Comparison of ENCODE assay signal across 1 cellular context in genomic region chr7:37342665-37343471, GRCh38.
TF ChIP-seq lines count a peak whose summit lies in the region.

No MANE protein-coding gene starts in this region.

TF ChIP-seq in K562, 482 proteins besides CTCF, POLR2A, EP300 and RAD21 (continued from another document):
- TF ChIP-seq ZNF592 (IDR thresholded peaks at IDR 0.05) (peak; percentile 59; the same call in 1 of the 2 replicates), ILF3 (IDR thresholded peaks at IDR 0.05; ENCODE audit: borderline replicate concordance) (no peak), ETV1 (tag; conservative IDR thresholded peaks at IDR 0.05; ENCODE audit: low read depth) (0 out of 2 replicates have a peak, but pooled peaks have one; percentile 30), JUND (IDR thresholded peaks at IDR 0.05; ENCODE audit: borderline replicate concordance, low read depth, low read length) (no peak), JUND (tag; IDR thresholded peaks at IDR 0.05; ENCODE audit: borderline replicate concordance, low read depth, low read length) (peak; percentile 18; the same call in 1 of the 3 replicates), ZKSCAN3 (CRISPR knock-in tag; IDR thresholded peaks at IDR 0.05) (peak; percentile 87), SPI1 (IDR thresholded peaks at IDR 0.05; ENCODE audit: borderline replicate concordance, low read depth, low read length) (peak; percentile 93), ZNF707 (CRISPR knock-in tag; conservative IDR thresholded peaks at IDR 0.05) (no peak)
